Comparison of ENCODE assay signal across 21 cellular contexts in genomic region chr10:78410046-78410965, GRCh38.
DNase-seq lines count a peak whose midpoint lies in the region; ATAC-seq and TF ChIP-seq lines count a peak whose summit lies in the region.
"Had no signal": no experiment of that assay in that cellular context is flagged by ENCODE, and none has a peak within 500 bp of the region (broad histone marks: within the 10 kb centered on the region; RNA-seq: fewer than 3 reads in every experiment).

No MANE protein-coding gene starts in this region.

- no peak overlapping the region for H2AFZ ChIP-seq in neural progenitor cell (replicated peaks)

- peaks cover 8% of the 10 kb centered on the region for H3F3A ChIP-seq in neural progenitor cell (ENCODE audit: low read depth)

- H3K27ac ChIP-seq in coronary artery (no peak overlapping the region), neural progenitor cell (no peak overlapping the region), upper lobe of right lung (no peak overlapping the region)
- H3K27ac ChIP-seq: 22Rv1, RWPE1 had no signal

- H3K4me3 ChIP-seq in coronary artery (no peak overlapping the region), neural progenitor cell (no peak overlapping the region), upper lobe of right lung (no peak overlapping the region)
- H3K4me3 ChIP-seq: HAP-1 had no signal

- ATAC-seq in upper lobe of right lung: no peak
- ATAC-seq: Panc1 had no signal

- POLR2A ChIA-PET in activated CD4-positive, alpha-beta memory T cell treated with anti-CD3 and anti-CD28 coated beads for 36 hours (lab: Charles Lee): no interaction called here
- POLR2A ChIA-PET in activated CD4-positive, alpha-beta memory T cell treated with anti-CD3 and anti-CD28 coated beads, Interleukin-2, amount 10 ng/mL, durations not matched to agents 7 days and 5 days (lab: Charles Lee): no interaction called here

- H3K4me1 Mint-ChIP-seq in activated CD4-positive, alpha-beta memory T cell treated with anti-CD3 and anti-CD28 coated beads for 36 hours (ENCODE audit: low read depth): peaks cover 8% of the 10 kb centered on the region
- H3K4me1 Mint-ChIP-seq in activated CD4-positive, alpha-beta memory T cell treated with anti-CD3 and anti-CD28 coated beads, Interleukin-2, amount 10 ng/mL, durations not matched to agents 7 days and 5 days: peaks cover 5% of the 10 kb centered on the region
- peaks cover 59% of the 10 kb centered on the region for H3K4me1 Mint-ChIP-seq in neural progenitor cell

- TF ChIP-seq CTCF in coronary artery (IDR thresholded peaks at IDR 0.05): no peak
- TF ChIP-seq CTCF in neural progenitor cell (IDR thresholded peaks at IDR 0.05): no peak
- no peak for TF ChIP-seq CTCF in upper lobe of right lung (IDR thresholded peaks at IDR 0.05)

- H3K27ac Mint-ChIP-seq in activated CD4-positive, alpha-beta memory T cell treated with anti-CD3 and anti-CD28 coated beads for 36 hours: no peak overlapping the region
- no peak overlapping the region for H3K27ac Mint-ChIP-seq in activated CD4-positive, alpha-beta memory T cell treated with anti-CD3 and anti-CD28 coated beads, Interleukin-2, amount 10 ng/mL, durations not matched to agents 7 days and 5 days
- H3K27ac Mint-ChIP-seq in neural progenitor cell: peak overlapping the region; percentile 98
- H3K27ac Mint-ChIP-seq: B cell, HFFc6 had no signal

- H3K36me3 ChIP-seq in neural progenitor cell (no peaks in the 10 kb centered on the region), upper lobe of right lung (no peaks in the 10 kb centered on the region)
- H3K36me3 ChIP-seq: HAP-1 had no signal

- no peak overlapping the region for H3K4me2 ChIP-seq in neural progenitor cell

- no peak overlapping the region for H3K4me3 Mint-ChIP-seq in activated CD4-positive, alpha-beta memory T cell treated with anti-CD3 and anti-CD28 coated beads for 36 hours
- H3K4me3 Mint-ChIP-seq in activated CD4-positive, alpha-beta memory T cell treated with anti-CD3 and anti-CD28 coated beads, Interleukin-2, amount 10 ng/mL, durations not matched to agents 7 days and 5 days: no peak overlapping the region
- no peak overlapping the region for H3K4me3 Mint-ChIP-seq in neural progenitor cell
- H3K4me3 Mint-ChIP-seq: B cell, HFFc6 had no signal

- no peak overlapping the region for H3K9ac ChIP-seq in neural progenitor cell

- H3K9me3 ChIP-seq in neural progenitor cell (ENCODE audit: low read depth) (no peaks in the 10 kb centered on the region), upper lobe of right lung (no peaks in the 10 kb centered on the region)
- H3K9me3 ChIP-seq: HAP-1 had no signal

- intact Hi-C loops in activated CD4-positive, alpha-beta memory T cell treated with anti-CD3 and anti-CD28 coated beads for 36 hours (cut with micrococcal nuclease): no loop called here
- intact Hi-C loops in upper lobe of right lung (cut with DNase I): no loop called here

- H3K9me3 Mint-ChIP-seq in activated CD4-positive, alpha-beta memory T cell treated with anti-CD3 and anti-CD28 coated beads for 36 hours: no peaks in the 10 kb centered on the region
- no peaks in the 10 kb centered on the region for H3K9me3 Mint-ChIP-seq in activated CD4-positive, alpha-beta memory T cell treated with anti-CD3 and anti-CD28 coated beads, Interleukin-2, amount 10 ng/mL, durations not matched to agents 7 days and 5 days
- peaks cover under 1% of the 10 kb centered on the region for H3K9me3 Mint-ChIP-seq in neural progenitor cell
- H3K9me3 Mint-ChIP-seq: HFFc6 had no signal

- peak; percentile 1 for DNase-seq in activated CD4-positive, alpha-beta memory T cell treated with anti-CD3 and anti-CD28 coated beads for 36 hours
- no peak for DNase-seq in activated CD4-positive, alpha-beta memory T cell treated with anti-CD3 and anti-CD28 coated beads, Interleukin-2, amount 10 ng/mL, durations not matched to agents 7 days and 5 days
- peak; percentile 62 for DNase-seq in coronary artery (ENCODE audit: low spot score)
- no peak for DNase-seq in neural progenitor cell (ENCODE audit: low spot score)
- peak; percentile 41 for DNase-seq in upper lobe of right lung
- DNase-seq in HPDE6-E6E7 (ENCODE audit: extremely low spot score): no peak
- DNase-seq in NCI-H1694 treated with DMSO at 0.1 percent for 48 hours (lab: John Stamatoyannopoulos, UW): no peak
- no peak for DNase-seq in GOT3 (lab: John Stamatoyannopoulos, UW)
- DNase-seq: DMS153, HFFc6, KBM-7, NCI-H1105 treated with DMSO at 0.1 percent for 48 hours, NCI-H2029 treated with DMSO at 0.1 percent for 48 hours, NCI-H2227 treated with DMSO at 0.1 percent for 48 hours, NCI-H526 treated with DMSO at 0.1 percent for 48 hours, SHP77 had no signal

- H3K4me1 ChIP-seq in neural progenitor cell (peaks cover 14% of the 10 kb centered on the region), upper lobe of right lung (peaks cover 19% of the 10 kb centered on the region)
- H3K4me1 ChIP-seq: HAP-1 had no signal

- H4K20me1 ChIP-seq in neural progenitor cell (ENCODE audit: low read depth): no peaks in the 10 kb centered on the region

- H3K27me3 Mint-ChIP-seq in activated CD4-positive, alpha-beta memory T cell treated with anti-CD3 and anti-CD28 coated beads for 36 hours: peaks cover 9% of the 10 kb centered on the region
- peaks cover 11% of the 10 kb centered on the region for H3K27me3 Mint-ChIP-seq in activated CD4-positive, alpha-beta memory T cell treated with anti-CD3 and anti-CD28 coated beads, Interleukin-2, amount 10 ng/mL, durations not matched to agents 7 days and 5 days
- H3K27me3 Mint-ChIP-seq in neural progenitor cell (ENCODE audit: insufficient read depth, low read depth): peaks cover 14% of the 10 kb centered on the region

- no peaks in the 10 kb centered on the region for H3K27me3 ChIP-seq in neural progenitor cell
- H3K27me3 ChIP-seq in upper lobe of right lung: no peaks in the 10 kb centered on the region

- no peaks in the 10 kb centered on the region for H3K79me2 ChIP-seq in neural progenitor cell (ENCODE audit: low read depth)

- CTCF ChIA-PET in activated CD4-positive, alpha-beta memory T cell treated with anti-CD3 and anti-CD28 coated beads for 36 hours (lab: Charles Lee): no interaction called here
- CTCF ChIA-PET in activated CD4-positive, alpha-beta memory T cell treated with anti-CD3 and anti-CD28 coated beads, Interleukin-2, amount 10 ng/mL, durations not matched to agents 7 days and 5 days (lab: Charles Lee): no interaction called here

- H3K36me3 Mint-ChIP-seq in activated CD4-positive, alpha-beta memory T cell treated with anti-CD3 and anti-CD28 coated beads for 36 hours: no peaks in the 10 kb centered on the region
- H3K36me3 Mint-ChIP-seq in activated CD4-positive, alpha-beta memory T cell treated with anti-CD3 and anti-CD28 coated beads, Interleukin-2, amount 10 ng/mL, durations not matched to agents 7 days and 5 days (ENCODE audit: low read depth): no peaks in the 10 kb centered on the region
- H3K36me3 Mint-ChIP-seq in neural progenitor cell: no peaks in the 10 kb centered on the region

Comparison
In these comparisons a context has a peak if more than half of its experiments do, and no peak if none do; other contexts are left out.
1. DNase-seq: peak in activated CD4-positive, alpha-beta memory T cell treated with anti-CD3 and anti-CD28 coated beads for 36 hours (single experiment), coronary artery (single experiment) and upper lobe of right lung (single experiment); none in activated CD4-positive, alpha-beta memory T cell treated with anti-CD3 and anti-CD28 coated beads, Interleukin-2, amount 10 ng/mL, durations not matched to agents 7 days and 5 days (single experiment), neural progenitor cell (single experiment), HPDE6-E6E7 (single experiment), NCI-H1694 treated with DMSO at 0.1 percent for 48 hours (single experiment) and GOT3 (single experiment).